Comparison of ENCODE assay signal across 1 cellular context in the genomic region with DNA sequence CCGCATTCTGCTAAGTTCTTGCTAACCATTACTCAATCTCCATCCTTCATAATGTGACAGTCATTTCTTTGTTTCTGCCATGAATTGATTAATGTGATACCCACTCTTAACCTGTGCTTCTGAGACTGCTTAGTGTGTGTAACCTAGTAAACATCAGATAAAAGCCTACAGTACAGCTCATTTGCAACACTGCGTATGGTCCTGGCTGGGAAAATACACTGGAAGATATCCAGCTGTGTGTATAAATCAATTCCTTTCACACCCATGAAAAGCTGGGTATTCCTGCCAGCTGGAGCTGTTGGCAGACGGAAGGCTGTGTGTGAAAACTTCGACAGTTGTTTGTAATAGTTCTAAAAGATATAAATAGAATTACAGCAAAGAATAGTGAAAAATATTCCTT.
A peak's percentile ranks its signal among the peaks of the same experiment; 100 is the strongest.
TF ChIP-seq lines count a peak whose summit lies in the region.

No MANE protein-coding gene starts in this region.

TF ChIP-seq in SK-N-SH, 30 proteins besides CTCF, POLR2A, EP300 and RAD21 (continued from another document):
- TF ChIP-seq, protein P1, sequence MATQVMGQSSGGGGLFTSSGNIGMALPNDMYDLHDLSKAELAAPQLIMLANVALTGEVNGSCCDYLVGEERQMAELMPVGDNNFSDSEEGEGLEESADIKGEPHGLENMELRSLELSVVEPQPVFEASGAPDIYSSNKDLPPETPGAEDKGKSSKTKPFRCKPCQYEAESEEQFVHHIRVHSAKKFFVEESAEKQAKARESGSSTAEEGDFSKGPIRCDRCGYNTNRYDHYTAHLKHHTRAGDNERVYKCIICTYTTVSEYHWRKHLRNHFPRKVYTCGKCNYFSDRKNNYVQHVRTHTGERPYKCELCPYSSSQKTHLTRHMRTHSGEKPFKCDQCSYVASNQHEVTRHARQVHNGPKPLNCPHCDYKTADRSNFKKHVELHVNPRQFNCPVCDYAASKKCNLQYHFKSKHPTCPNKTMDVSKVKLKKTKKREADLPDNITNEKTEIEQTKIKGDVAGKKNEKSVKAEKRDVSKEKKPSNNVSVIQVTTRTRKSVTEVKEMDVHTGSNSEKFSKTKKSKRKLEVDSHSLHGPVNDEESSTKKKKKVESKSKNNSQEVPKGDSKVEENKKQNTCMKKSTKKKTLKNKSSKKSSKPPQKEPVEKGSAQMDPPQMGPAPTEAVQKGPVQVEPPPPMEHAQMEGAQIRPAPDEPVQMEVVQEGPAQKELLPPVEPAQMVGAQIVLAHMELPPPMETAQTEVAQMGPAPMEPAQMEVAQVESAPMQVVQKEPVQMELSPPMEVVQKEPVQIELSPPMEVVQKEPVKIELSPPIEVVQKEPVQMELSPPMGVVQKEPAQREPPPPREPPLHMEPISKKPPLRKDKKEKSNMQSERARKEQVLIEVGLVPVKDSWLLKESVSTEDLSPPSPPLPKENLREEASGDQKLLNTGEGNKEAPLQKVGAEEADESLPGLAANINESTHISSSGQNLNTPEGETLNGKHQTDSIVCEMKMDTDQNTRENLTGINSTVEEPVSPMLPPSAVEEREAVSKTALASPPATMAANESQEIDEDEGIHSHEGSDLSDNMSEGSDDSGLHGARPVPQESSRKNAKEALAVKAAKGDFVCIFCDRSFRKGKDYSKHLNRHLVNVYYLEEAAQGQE (IDR thresholded peaks at IDR 0.05; ENCODE audit: low read depth, low read length), result no peak
- TF ChIP-seq RFX5 (IDR thresholded peaks at IDR 0.05; ENCODE audit: low read length), result no peak
- 0 out of 2 replicates have a peak, but pooled peaks have one; percentile 20 for TF ChIP-seq RCOR1 (IDR thresholded peaks at IDR 0.05; ENCODE audit: low read length)
- no peak for TF ChIP-seq FOSL2 (IDR thresholded peaks at IDR 0.05; ENCODE audit: borderline replicate concordance, low read depth)
- no peak for TF ChIP-seq TCF12 (IDR thresholded peaks at IDR 0.05)
- TF ChIP-seq, protein P2, sequence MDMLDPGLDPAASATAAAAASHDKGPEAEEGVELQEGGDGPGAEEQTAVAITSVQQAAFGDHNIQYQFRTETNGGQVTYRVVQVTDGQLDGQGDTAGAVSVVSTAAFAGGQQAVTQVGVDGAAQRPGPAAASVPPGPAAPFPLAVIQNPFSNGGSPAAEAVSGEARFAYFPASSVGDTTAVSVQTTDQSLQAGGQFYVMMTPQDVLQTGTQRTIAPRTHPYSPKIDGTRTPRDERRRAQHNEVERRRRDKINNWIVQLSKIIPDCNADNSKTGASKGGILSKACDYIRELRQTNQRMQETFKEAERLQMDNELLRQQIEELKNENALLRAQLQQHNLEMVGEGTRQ (IDR thresholded peaks at IDR 0.05; ENCODE audit: borderline replicate concordance, low read depth, low read length), result no peak
- TF ChIP-seq, protein P3, sequence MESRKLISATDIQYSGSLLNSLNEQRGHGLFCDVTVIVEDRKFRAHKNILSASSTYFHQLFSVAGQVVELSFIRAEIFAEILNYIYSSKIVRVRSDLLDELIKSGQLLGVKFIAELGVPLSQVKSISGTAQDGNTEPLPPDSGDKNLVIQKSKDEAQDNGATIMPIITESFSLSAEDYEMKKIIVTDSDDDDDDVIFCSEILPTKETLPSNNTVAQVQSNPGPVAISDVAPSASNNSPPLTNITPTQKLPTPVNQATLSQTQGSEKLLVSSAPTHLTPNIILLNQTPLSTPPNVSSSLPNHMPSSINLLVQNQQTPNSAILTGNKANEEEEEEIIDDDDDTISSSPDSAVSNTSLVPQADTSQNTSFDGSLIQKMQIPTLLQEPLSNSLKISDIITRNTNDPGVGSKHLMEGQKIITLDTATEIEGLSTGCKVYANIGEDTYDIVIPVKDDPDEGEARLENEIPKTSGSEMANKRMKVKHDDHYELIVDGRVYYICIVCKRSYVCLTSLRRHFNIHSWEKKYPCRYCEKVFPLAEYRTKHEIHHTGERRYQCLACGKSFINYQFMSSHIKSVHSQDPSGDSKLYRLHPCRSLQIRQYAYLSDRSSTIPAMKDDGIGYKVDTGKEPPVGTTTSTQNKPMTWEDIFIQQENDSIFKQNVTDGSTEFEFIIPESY (IDR thresholded peaks at IDR 0.05; ENCODE audit: borderline replicate concordance, low read depth), result no peak
- no peak for TF ChIP-seq POLR2AphosphoS5 (IDR thresholded peaks at IDR 0.05; ENCODE audit: low read depth, low read length)
- no peak for TF ChIP-seq RXRA (IDR thresholded peaks at IDR 0.05; ENCODE audit: borderline replicate concordance, low read depth)
- no peak for TF ChIP-seq TAF1 (IDR thresholded peaks at IDR 0.05; ENCODE audit: borderline replicate concordance, low read depth, low read length)
- TF ChIP-seq, protein P4, sequence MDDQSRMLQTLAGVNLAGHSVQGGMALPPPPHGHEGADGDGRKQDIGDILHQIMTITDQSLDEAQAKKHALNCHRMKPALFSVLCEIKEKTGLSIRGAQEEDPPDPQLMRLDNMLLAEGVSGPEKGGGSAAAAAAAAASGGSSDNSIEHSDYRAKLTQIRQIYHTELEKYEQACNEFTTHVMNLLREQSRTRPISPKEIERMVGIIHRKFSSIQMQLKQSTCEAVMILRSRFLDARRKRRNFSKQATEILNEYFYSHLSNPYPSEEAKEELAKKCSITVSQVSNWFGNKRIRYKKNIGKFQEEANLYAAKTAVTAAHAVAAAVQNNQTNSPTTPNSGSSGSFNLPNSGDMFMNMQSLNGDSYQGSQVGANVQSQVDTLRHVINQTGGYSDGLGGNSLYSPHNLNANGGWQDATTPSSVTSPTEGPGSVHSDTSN (IDR thresholded peaks at IDR 0.05), result no peak
- no peak for TF ChIP-seq MXI1 (IDR thresholded peaks at IDR 0.05; ENCODE audit: low read depth, low read length)
- 0 out of 2 replicates have a peak, but pooled peaks have one; percentile 39 for TF ChIP-seq FOXJ3 (CRISPR knock-in tag; IDR thresholded peaks at IDR 0.05)
- TF ChIP-seq, protein P5, sequence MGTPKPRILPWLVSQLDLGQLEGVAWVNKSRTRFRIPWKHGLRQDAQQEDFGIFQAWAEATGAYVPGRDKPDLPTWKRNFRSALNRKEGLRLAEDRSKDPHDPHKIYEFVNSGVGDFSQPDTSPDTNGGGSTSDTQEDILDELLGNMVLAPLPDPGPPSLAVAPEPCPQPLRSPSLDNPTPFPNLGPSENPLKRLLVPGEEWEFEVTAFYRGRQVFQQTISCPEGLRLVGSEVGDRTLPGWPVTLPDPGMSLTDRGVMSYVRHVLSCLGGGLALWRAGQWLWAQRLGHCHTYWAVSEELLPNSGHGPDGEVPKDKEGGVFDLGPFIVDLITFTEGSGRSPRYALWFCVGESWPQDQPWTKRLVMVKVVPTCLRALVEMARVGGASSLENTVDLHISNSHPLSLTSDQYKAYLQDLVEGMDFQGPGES (IDR thresholded peaks at IDR 0.05; ENCODE audit: low read depth, low read length), result no peak
- TF ChIP-seq MEF2A (IDR thresholded peaks at IDR 0.05; ENCODE audit: borderline replicate concordance, low read depth), result no peak
